ENCODE assay signal across 1 cellular context in the genomic region with DNA sequence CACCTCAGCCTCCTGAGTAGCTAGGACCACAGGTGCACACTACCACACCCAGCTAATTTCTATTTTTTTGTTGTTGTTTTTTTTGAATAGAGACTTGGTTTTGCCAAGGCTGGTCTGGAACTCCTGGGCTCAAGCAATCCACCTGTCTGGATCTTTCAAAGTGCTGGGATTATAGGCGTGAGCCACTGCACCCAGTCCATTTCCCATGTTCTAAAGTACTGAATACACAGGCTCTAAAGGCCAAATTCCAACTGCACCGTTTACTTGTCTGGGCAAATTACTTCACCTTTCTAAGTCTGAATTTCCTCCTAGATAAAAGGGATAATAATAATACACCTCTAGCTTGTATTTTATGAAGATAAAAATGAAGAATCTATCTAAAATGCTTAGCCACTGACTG.
TF ChIP-seq lines count a peak whose summit lies in the region.

No MANE protein-coding gene starts in this region.

TF ChIP-seq in GM23338, 12 proteins besides CTCF, POLR2A, EP300 and RAD21 (continued from another document):
- TF ChIP-seq ETS1 (IDR thresholded peaks at IDR 0.05) (no peak), POLR2AphosphoS5 (IDR thresholded peaks at IDR 0.05; ENCODE audit: low read depth) (no peak)
